In genomic region chr13:47463002-47463401, GRCh38 we compare ENCODE assay signal across 30 cellular contexts.
"Had no signal": no experiment of that assay in that cellular context is flagged by ENCODE, and none has a peak within 500 bp of the region (broad histone marks: within the 10 kb centered on the region; RNA-seq: fewer than 3 reads in every experiment).

No MANE protein-coding gene starts in this region.

- H3K27ac ChIP-seq: adrenal gland, cardiac muscle cell, VCaP had no signal

- H3K27me3 ChIP-seq: adrenal gland, cardiac muscle cell had no signal

- H3K4me3 ChIP-seq: adrenal gland, cardiac muscle cell had no signal

- H3K9me3 ChIP-seq: adrenal gland had no signal

- ATAC-seq: activated CD8-positive, alpha-beta T cell treated with anti-CD3 and anti-CD28 coated beads for 36 hours; activated naive CD4-positive, alpha-beta T cell treated with anti-CD3 and anti-CD28 coated beads, Interleukin-2, amount 50 U/mL, for 72 hours; activated T-cell treated with anti-CD3 and anti-CD28 coated beads, Interleukin-2, amount 50 U/mL, for 4 hours; activated T-cell treated with anti-CD3 and anti-CD28 coated beads, Interleukin-2, amount 50 U/mL, for 72 hours; activated T-helper 17 cell treated with anti-CD3 and anti-CD28 coated beads, Interleukin-2, amount 50 U/mL, for 72 hours had no signal

- H3K4me1 ChIP-seq: adrenal gland had no signal

- H3K36me3 ChIP-seq: adrenal gland, cardiac muscle cell had no signal

- DNase-seq: activated B cell treated with CpG ODN at 0.5 μM for 24 hours; activated CD4-positive, alpha-beta memory T cell treated with anti-CD3 and anti-CD28 coated beads for 36 hours; activated CD4-positive, alpha-beta T cell treated with anti-CD3 and anti-CD28 coated beads for 4 hours; activated CD4-positive, alpha-beta T cell treated with anti-CD3 and anti-CD28 coated beads, Interleukin-2, amount 10 ng/mL, durations not matched to agents 24 days and 14 days; activated CD4-positive, alpha-beta T cell treated with anti-CD3 and anti-CD28 coated beads, Interleukin-2, amount 50 U/mL, for 1 hour; activated CD4-positive, alpha-beta T cell treated with anti-CD3 and anti-CD28 coated beads, Interleukin-2, amount 50 U/mL, for 4 hours; activated CD4-positive, CD25-positive, alpha-beta regulatory T cell treated with anti-CD3 and anti-CD28 coated beads, Interleukin-2, amount 50 U/mL, for 72 hours; activated CD8-positive, alpha-beta memory T cell treated with anti-CD3 and anti-CD28 coated beads, Interleukin-2, amount 50 U/mL, for 4 hours; activated CD8-positive, alpha-beta T cell treated with anti-CD3 and anti-CD28 coated beads for 36 hours; activated effector memory CD4-positive, alpha-beta T cell treated with anti-CD3 and anti-CD28 coated beads, Interleukin-2, amount 50 U/mL, for 16 hours; activated gamma-delta T cell treated with Interleukin-2 at 50 U/mL for 16 hours; activated naive CD4-positive, alpha-beta T cell; activated naive CD4-positive, alpha-beta T cell treated with anti-CD3 and anti-CD28 coated beads for 36 hours; activated naive CD4-positive, alpha-beta T cell treated with anti-CD3 and anti-CD28 coated beads, Interleukin-2, amount 50 U/mL, for 16 hours; activated naive CD8-positive, alpha-beta T cell treated with anti-CD3 and anti-CD28 coated beads for 36 hours; activated T-cell treated with anti-CD3 and anti-CD28 coated beads for 4 hours; activated T-cell treated with anti-CD3 and anti-CD28 coated beads, Interleukin-2, amount 50 U/mL, for 1 hour; activated T-cell treated with anti-CD3 and anti-CD28 coated beads, Interleukin-2, amount 50 U/mL, for 4 hours; activated T-cell treated with anti-CD3 and anti-CD28 coated beads, Interleukin-2, amount 50 U/mL, for 72 hours; adrenal gland; amniotic stem cell; aorta; caudate nucleus; T-helper 1 cell; T-helper 2 cell; T-helper 9 cell had no signal
